In genomic region chr2:232949016-232949415, GRCh38 we compare ENCODE assay signal across 1 cellular context.
TF ChIP-seq lines count a peak whose summit lies in the region.

No MANE protein-coding gene starts in this region.

TF ChIP-seq in GM23338, 12 proteins besides CTCF, POLR2A, EP300 and RAD21 (continued from another document):
- TF ChIP-seq, protein P1, sequence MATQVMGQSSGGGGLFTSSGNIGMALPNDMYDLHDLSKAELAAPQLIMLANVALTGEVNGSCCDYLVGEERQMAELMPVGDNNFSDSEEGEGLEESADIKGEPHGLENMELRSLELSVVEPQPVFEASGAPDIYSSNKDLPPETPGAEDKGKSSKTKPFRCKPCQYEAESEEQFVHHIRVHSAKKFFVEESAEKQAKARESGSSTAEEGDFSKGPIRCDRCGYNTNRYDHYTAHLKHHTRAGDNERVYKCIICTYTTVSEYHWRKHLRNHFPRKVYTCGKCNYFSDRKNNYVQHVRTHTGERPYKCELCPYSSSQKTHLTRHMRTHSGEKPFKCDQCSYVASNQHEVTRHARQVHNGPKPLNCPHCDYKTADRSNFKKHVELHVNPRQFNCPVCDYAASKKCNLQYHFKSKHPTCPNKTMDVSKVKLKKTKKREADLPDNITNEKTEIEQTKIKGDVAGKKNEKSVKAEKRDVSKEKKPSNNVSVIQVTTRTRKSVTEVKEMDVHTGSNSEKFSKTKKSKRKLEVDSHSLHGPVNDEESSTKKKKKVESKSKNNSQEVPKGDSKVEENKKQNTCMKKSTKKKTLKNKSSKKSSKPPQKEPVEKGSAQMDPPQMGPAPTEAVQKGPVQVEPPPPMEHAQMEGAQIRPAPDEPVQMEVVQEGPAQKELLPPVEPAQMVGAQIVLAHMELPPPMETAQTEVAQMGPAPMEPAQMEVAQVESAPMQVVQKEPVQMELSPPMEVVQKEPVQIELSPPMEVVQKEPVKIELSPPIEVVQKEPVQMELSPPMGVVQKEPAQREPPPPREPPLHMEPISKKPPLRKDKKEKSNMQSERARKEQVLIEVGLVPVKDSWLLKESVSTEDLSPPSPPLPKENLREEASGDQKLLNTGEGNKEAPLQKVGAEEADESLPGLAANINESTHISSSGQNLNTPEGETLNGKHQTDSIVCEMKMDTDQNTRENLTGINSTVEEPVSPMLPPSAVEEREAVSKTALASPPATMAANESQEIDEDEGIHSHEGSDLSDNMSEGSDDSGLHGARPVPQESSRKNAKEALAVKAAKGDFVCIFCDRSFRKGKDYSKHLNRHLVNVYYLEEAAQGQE (IDR thresholded peaks at IDR 0.05; ENCODE audit: unreplicated experiment): no peak
- TF ChIP-seq EZH2phosphoT487 (IDR thresholded peaks at IDR 0.05; ENCODE audit: unreplicated experiment): no peak
- no peak for TF ChIP-seq EZH2 (IDR thresholded peaks at IDR 0.05; ENCODE audit: low read depth, unreplicated experiment)
- TF ChIP-seq ZNF331 (CRISPR knock-in tag; IDR thresholded peaks at IDR 0.05; ENCODE audit: low read depth): no peak
- TF ChIP-seq NANOG (IDR thresholded peaks at IDR 0.05; ENCODE audit: borderline replicate concordance): no peak
- TF ChIP-seq ZNF114 (CRISPR knock-in tag; IDR thresholded peaks at IDR 0.05): no peak
- no peak for TF ChIP-seq CREB1 (CRISPR knock-in tag; IDR thresholded peaks at IDR 0.05; ENCODE audit: low read depth)
- TF ChIP-seq, protein P2, sequence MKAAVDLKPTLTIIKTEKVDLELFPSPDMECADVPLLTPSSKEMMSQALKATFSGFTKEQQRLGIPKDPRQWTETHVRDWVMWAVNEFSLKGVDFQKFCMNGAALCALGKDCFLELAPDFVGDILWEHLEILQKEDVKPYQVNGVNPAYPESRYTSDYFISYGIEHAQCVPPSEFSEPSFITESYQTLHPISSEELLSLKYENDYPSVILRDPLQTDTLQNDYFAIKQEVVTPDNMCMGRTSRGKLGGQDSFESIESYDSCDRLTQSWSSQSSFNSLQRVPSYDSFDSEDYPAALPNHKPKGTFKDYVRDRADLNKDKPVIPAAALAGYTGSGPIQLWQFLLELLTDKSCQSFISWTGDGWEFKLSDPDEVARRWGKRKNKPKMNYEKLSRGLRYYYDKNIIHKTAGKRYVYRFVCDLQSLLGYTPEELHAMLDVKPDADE (IDR thresholded peaks at IDR 0.05): no peak
- TF ChIP-seq, protein P3, sequence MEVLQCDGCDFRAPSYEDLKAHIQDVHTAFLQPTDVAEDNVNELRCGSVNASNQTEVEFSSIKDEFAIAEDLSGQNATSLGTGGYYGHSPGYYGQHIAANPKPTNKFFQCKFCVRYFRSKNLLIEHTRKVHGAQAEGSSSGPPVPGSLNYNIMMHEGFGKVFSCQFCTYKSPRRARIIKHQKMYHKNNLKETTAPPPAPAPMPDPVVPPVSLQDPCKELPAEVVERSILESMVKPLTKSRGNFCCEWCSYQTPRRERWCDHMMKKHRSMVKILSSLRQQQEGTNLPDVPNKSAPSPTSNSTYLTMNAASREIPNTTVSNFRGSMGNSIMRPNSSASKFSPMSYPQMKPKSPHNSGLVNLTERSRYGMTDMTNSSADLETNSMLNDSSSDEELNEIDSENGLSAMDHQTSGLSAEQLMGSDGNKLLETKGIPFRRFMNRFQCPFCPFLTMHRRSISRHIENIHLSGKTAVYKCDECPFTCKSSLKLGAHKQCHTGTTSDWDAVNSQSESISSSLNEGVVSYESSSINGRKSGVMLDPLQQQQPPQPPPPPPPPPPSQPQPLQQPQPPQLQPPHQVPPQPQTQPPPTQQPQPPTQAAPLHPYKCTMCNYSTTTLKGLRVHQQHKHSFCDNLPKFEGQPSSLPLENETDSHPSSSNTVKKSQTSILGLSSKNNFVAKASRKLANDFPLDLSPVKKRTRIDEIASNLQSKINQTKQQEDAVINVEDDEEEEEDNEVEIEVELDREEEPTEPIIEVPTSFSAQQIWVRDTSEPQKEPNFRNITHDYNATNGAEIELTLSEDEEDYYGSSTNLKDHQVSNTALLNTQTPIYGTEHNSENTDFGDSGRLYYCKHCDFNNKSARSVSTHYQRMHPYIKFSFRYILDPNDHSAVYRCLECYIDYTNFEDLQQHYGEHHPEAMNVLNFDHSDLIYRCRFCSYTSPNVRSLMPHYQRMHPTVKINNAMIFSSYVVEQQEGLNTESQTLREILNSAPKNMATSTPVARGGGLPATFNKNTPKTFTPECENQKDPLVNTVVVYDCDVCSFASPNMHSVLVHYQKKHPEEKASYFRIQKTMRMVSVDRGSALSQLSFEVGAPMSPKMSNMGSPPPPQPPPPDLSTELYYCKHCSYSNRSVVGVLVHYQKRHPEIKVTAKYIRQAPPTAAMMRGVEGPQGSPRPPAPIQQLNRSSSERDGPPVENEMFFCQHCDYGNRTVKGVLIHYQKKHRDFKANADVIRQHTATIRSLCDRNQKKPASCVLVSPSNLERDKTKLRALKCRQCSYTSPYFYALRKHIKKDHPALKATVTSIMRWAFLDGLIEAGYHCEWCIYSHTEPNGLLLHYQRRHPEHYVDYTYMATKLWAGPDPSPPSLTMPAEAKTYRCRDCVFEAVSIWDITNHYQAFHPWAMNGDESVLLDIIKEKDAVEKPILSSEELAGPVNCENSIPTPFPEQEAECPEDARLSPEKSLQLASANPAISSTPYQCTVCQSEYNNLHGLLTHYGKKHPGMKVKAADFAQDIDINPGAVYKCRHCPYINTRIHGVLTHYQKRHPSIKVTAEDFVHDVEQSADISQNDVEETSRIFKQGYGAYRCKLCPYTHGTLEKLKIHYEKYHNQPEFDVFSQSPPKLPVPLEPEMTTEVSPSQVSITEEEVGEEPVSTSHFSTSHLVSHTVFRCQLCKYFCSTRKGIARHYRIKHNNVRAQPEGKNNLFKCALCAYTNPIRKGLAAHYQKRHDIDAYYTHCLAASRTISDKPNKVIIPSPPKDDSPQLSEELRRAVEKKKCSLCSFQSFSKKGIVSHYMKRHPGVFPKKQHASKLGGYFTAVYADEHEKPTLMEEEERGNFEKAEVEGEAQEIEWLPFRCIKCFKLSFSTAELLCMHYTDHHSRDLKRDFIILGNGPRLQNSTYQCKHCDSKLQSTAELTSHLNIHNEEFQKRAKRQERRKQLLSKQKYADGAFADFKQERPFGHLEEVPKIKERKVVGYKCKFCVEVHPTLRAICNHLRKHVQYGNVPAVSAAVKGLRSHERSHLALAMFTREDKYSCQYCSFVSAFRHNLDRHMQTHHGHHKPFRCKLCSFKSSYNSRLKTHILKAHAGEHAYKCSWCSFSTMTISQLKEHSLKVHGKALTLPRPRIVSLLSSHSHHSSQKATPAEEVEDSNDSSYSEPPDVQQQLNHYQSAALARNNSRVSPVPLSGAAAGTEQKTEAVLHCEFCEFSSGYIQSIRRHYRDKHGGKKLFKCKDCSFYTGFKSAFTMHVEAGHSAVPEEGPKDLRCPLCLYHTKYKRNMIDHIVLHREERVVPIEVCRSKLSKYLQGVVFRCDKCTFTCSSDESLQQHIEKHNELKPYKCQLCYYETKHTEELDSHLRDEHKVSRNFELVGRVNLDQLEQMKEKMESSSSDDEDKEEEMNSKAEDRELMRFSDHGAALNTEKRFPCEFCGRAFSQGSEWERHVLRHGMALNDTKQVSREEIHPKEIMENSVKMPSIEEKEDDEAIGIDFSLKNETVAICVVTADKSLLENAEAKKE (CRISPR knock-in tag; IDR thresholded peaks at IDR 0.05): no peak
